Comparison of ENCODE assay signal across 18 cellular contexts in the genomic region with DNA sequence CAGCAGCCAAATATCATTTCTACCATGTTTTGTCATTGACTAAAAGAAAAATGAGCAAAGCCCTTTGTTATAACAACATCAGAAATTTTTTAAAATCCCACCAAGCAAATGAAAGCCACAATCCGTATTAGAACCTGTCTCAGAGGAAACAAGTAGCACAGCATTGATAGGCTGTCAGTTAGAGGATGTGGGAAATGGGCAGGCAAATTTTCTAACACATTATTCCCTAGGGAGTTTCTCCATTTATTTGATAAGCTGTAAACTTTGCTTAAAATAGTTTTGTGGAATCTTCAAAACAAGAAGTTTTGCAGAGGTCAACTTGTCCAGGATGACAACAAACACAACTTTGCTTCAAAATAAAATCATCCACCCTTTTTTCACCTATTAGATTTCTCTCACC. TPM values are rescaled to one million over a fixed set of nuclear protein-coding genes. Genes with fewer than 3 reads are reported as not detected.
DNase-seq lines count a peak whose midpoint lies in the region; ATAC-seq, FAIRE-seq and TF ChIP-seq lines count a peak whose summit lies in the region.
"Had no signal": no experiment of that assay in that cellular context is flagged by ENCODE, and none has a peak within 500 bp of the region (broad histone marks: within the 10 kb centered on the region; RNA-seq: fewer than 3 reads in every experiment).

No MANE protein-coding gene starts in this region.

- H3K4me3 Mint-ChIP-seq in HFFc6 (peak overlapping the region; percentile 61), activated B cell treated with CpG ODN at 0.5 μM for 24 hours (peak overlapping the region; percentile 7)
- H3K4me3 Mint-ChIP-seq: activated CD4-positive, alpha-beta T cell treated with anti-CD3 and anti-CD28 coated beads, Interleukin-2, amount 10 ng/mL, durations not matched to agents 24 days and 14 days; activated T-cell treated with anti-CD3 and anti-CD28 coated beads, Interleukin-2, amount 50 U/mL, for 4 hours had no signal

- H3K4me1 ChIP-seq in neuronal stem cell (ENCODE audit: control insufficient read depth in 2 of 2, insufficient read depth in 1 of 2, low read depth in 1 of 2, low read length in 2 of 2) = peaks cover 10 to 14% of the 10 kb centered on the region in 2 donors

- H3K79me1 ChIP-seq in neuronal stem cell (ENCODE audit: low read depth, low read length) = no peaks in the 10 kb centered on the region

- no peak overlapping the region for H4K8ac ChIP-seq in neuronal stem cell (ENCODE audit: low read depth, low read length)

- no peak overlapping the region for H2BK15ac ChIP-seq in neuronal stem cell (ENCODE audit: low read length)

- H2AK5ac ChIP-seq in neuronal stem cell (ENCODE audit: low read depth, low read length) = no peak overlapping the region

- no peak for DNase-seq in GM12891 (ENCODE audit: insufficient read length, low spot score)
- DNase-seq in HFFc6 = no peak
- no peak for DNase-seq in activated B cell treated with CpG ODN at 0.5 μM for 24 hours
- no peak for DNase-seq in neuronal stem cell (ENCODE audit: low spot score)
- DNase-seq in central memory CD4-positive, alpha-beta T cell = no peak
- DNase-seq in effector CD8-positive, alpha-beta T cell (lab: John Stamatoyannopoulos, UW) = no peak
- DNase-seq: activated CD4-positive, alpha-beta T cell treated with anti-CD3 and anti-CD28 coated beads, Interleukin-2, amount 10 ng/mL, durations not matched to agents 24 days and 14 days; activated T-cell treated with anti-CD3 and anti-CD28 coated beads, Interleukin-2, amount 50 U/mL, for 4 hours; adrenal gland; DMS 273 treated with DMSO at 0.1 percent for 48 hours; NCI-H2081 treated with DMSO at 0.1 percent for 48 hours; NCI-H774; T-helper 2 cell had no signal

- no peak overlapping the region for H3K4me2 ChIP-seq in neuronal stem cell (ENCODE audit: insufficient read depth, low read length, poor library complexity, severe bottlenecking)

- H3K27ac ChIP-seq in neuronal stem cell (replicated peaks; ENCODE audit: low read length) = no peak overlapping the region

- H3K9me3 ChIP-seq in neuronal stem cell (replicated peaks in 1 of 2; ENCODE audit: control insufficient read depth in 2 of 2, insufficient read depth in 1 of 2, low read depth in 1 of 2, low read length in 2 of 2) = peaks cover 0 to 2% of the 10 kb centered on the region in 2 donors
- H3K9me3 ChIP-seq: adrenal gland, MG63 had no signal

- TF ChIP-seq POLR2A in GM12891 (IDR thresholded peaks at IDR 0.05; ENCODE audit: low read depth, low read length) = no peak

- H3K4me1 Mint-ChIP-seq in HFFc6 (ENCODE audit: low read depth) (peaks cover 80% of the 10 kb centered on the region), activated B cell treated with CpG ODN at 0.5 μM for 24 hours (peaks cover 27% of the 10 kb centered on the region)
- H3K4me1 Mint-ChIP-seq: activated CD4-positive, alpha-beta T cell treated with anti-CD3 and anti-CD28 coated beads, Interleukin-2, amount 10 ng/mL, durations not matched to agents 24 days and 14 days had no signal

- H3K27me3 Mint-ChIP-seq in HFFc6 (ENCODE audit: insufficient read depth) (no peaks in the 10 kb centered on the region), activated B cell treated with CpG ODN at 0.5 μM for 24 hours (peaks cover 4% of the 10 kb centered on the region)

- no peak overlapping the region for H3K18ac ChIP-seq in neuronal stem cell (ENCODE audit: low read length)

- no peak overlapping the region for H2BK5ac ChIP-seq in neuronal stem cell (ENCODE audit: low read length)

- no peak overlapping the region for H3K4me3 ChIP-seq in neuronal stem cell (ENCODE audit: low read length in 2 of 2)
- H3K4me3 ChIP-seq: adrenal gland, lung, MG63 had no signal

- POLR2A ChIA-PET in activated B cell treated with CpG ODN at 0.5 μM for 24 hours (lab: Charles Lee) = no interaction called here

- intact Hi-C loops in activated B cell treated with CpG ODN at 0.5 μM for 24 hours (cut with micrococcal nuclease) = no loop called here

- H3K27ac Mint-ChIP-seq in HFFc6 (peak overlapping the region; percentile 97), activated B cell treated with CpG ODN at 0.5 μM for 24 hours (peak overlapping the region; percentile 26)
- H3K27ac Mint-ChIP-seq: activated CD4-positive, alpha-beta T cell treated with anti-CD3 and anti-CD28 coated beads, Interleukin-2, amount 10 ng/mL, durations not matched to agents 24 days and 14 days had no signal

- FAIRE-seq in GM12891 (lab: Jason Lieb, UNC) = no peak
- FAIRE-seq: HTR-8/SVneo had no signal

- CTCF ChIA-PET in activated B cell treated with CpG ODN at 0.5 μM for 24 hours (lab: Charles Lee) = no interaction called here

- no peak overlapping the region for H3K4ac ChIP-seq in neuronal stem cell (ENCODE audit: low read length)

- no peaks in the 10 kb centered on the region for H3K36me3 ChIP-seq in neuronal stem cell (replicated peaks in 1 of 2; ENCODE audit: control insufficient read depth in 2 of 2, insufficient read depth in 2 of 2, low read length in 2 of 2)
- H3K36me3 ChIP-seq: adrenal gland, MG63 had no signal

- no peak overlapping the region for H3K14ac ChIP-seq in neuronal stem cell (ENCODE audit: low read length)

- no CpG with 5 or more reads among the region's 1 CpG for WGBS in neuronal stem cell (ENCODE audit: extremely low coverage in 2 of 2, insufficient read length in 2 of 2, insufficient replicate concordance in 1 of 2), 2 donors

- H3K9me3 Mint-ChIP-seq in HFFc6 (no peaks in the 10 kb centered on the region), activated B cell treated with CpG ODN at 0.5 μM for 24 hours (peaks cover 4% of the 10 kb centered on the region)
- H3K9me3 Mint-ChIP-seq: activated CD4-positive, alpha-beta T cell treated with anti-CD3 and anti-CD28 coated beads, Interleukin-2, amount 10 ng/mL, durations not matched to agents 24 days and 14 days had no signal

- H3K9ac ChIP-seq in neuronal stem cell (ENCODE audit: low read depth, low read length, poor library complexity) = no peak overlapping the region

- ATAC-seq in activated B cell treated with CpG ODN at 0.5 μM for 24 hours (ENCODE audit: low read depth) (peak; percentile 49), HG02840 (IDR thresholded peaks at IDR 0.05; ENCODE audit: low FRiP score, unreplicated experiment) (no peak), HG02970 (IDR thresholded peaks at IDR 0.05; ENCODE audit: low FRiP score, unreplicated experiment) (no peak)
- ATAC-seq: activated T-cell treated with anti-CD3 and anti-CD28 coated beads, Interleukin-2, amount 50 U/mL, for 4 hours had no signal

- TF ChIP-seq CTCF in HFFc6 (IDR thresholded peaks at IDR 0.05) (no peak), activated B cell treated with CpG ODN at 0.5 μM for 24 hours (IDR thresholded peaks at IDR 0.05) (no peak)

- no peak overlapping the region for H2BK120ac ChIP-seq in neuronal stem cell (ENCODE audit: low read depth, low read length)

- H2AFZ ChIP-seq in neuronal stem cell (ENCODE audit: low read length) = peak overlapping the region; percentile 81

- no peak overlapping the region for H3K23ac ChIP-seq in neuronal stem cell (ENCODE audit: low read depth, low read length, poor library complexity)

- H2BK12ac ChIP-seq in neuronal stem cell (ENCODE audit: low read length) = no peak overlapping the region

- no peaks in the 10 kb centered on the region for H3K27me3 ChIP-seq in neuronal stem cell (ENCODE audit: control insufficient read depth in 3 of 3, insufficient read depth in 3 of 3, low read depth in 1 of 3, low read length in 3 of 3)
- H3K27me3 ChIP-seq: adrenal gland, MG63 had no signal

- no peak overlapping the region for H4K91ac ChIP-seq in neuronal stem cell (ENCODE audit: low read depth, low read length, poor library complexity)

- H3K36me3 Mint-ChIP-seq in HFFc6 (ENCODE audit: low read depth) = peaks cover 5% of the 10 kb centered on the region
- no peaks in the 10 kb centered on the region for H3K36me3 Mint-ChIP-seq in activated B cell treated with CpG ODN at 0.5 μM for 24 hours (ENCODE audit: low read depth)

TF ChIP-seq in GM12891, 5 proteins besides CTCF, POLR2A, EP300 and RAD21:
- TF ChIP-seq POLR2AphosphoS5 (IDR thresholded peaks at IDR 0.05; ENCODE audit: low read depth, low read length) = no peak
- TF ChIP-seq SPI1 (IDR thresholded peaks at IDR 0.05; ENCODE audit: low read depth, low read length) = peak; percentile 34; the same call in 1 of the 2 replicates

RNA-seq across cellular contexts. Expression of gene APC, which starts 53.6 kb away (rescaled TPM):
- polyA plus RNA-seq in GM12891 (2012; ENCODE audit: low read depth, missing spikeins) = 4.1 TPM
- 10 to 100 TPM; 51.9 to 69.2 (median 53.9) TPM for total RNA-seq in HFFc6 (2021; fragmentation: NEBNext Ultra II Directional; extraction: Animal tissue kit (Norgen Biotek cat#: 25700))
- total RNA-seq in activated B cell treated with CpG ODN at 0.5 μM for 24 hours = 35.8 and 41.7 TPM in 2 replicates
- 10.7 TPM for polyA plus RNA-seq in neuronal stem cell (2013, experiment 1 of 2)
- 11.2 TPM for polyA plus RNA-seq in neuronal stem cell (2013, experiment 2 of 2)
